28 cellular contexts compared by ENCODE assay signal in genomic region chr3:5473471-5473870, GRCh38.
DNase-seq lines count a peak whose midpoint lies in the region; ATAC-seq, FAIRE-seq and TF ChIP-seq lines count a peak whose summit lies in the region.
"Had no signal": no experiment of that assay in that cellular context is flagged by ENCODE, and none has a peak within 500 bp of the region (broad histone marks: within the 10 kb centered on the region; RNA-seq: fewer than 3 reads in every experiment).

No MANE protein-coding gene starts in this region.

- ATAC-seq in GM18870 (IDR thresholded peaks at IDR 0.05; ENCODE audit: unreplicated experiment) (peak; percentile 53), HG02588 (IDR thresholded peaks at IDR 0.05; ENCODE audit: unreplicated experiment) (peak; percentile 51), HG03159 (IDR thresholded peaks at IDR 0.05; ENCODE audit: unreplicated experiment) (peak; percentile 41)
- ATAC-seq: GM12878, GM23338, HepG2, PC-3, SK-N-SH treated with all-trans-retinoic acid at 6 μM for 48 hours, T-helper 17 cell had no signal

- TF ChIP-seq POLR2A in GM12892 (IDR thresholded peaks at IDR 0.05; ENCODE audit: low read depth, low read length) = no peak

- peak; percentile 5 for FAIRE-seq in GM12892 (lab: Jason Lieb, UNC)
- FAIRE-seq: G401.6, GM12878, HepG2 had no signal

- DNase-seq in GM12892 (ENCODE audit: insufficient read length) = no peak
- no peak for DNase-seq in stimulated activated naive CD4-positive, alpha-beta T cell (lab: John Stamatoyannopoulos, UW)
- DNase-seq in activated T-cell treated with anti-CD3 and anti-CD28 coated beads for 4 hours = no peak
- no peak for DNase-seq in LoVo (ENCODE audit: low spot score)
- no peak for DNase-seq in ecto neural progenitor cell (ENCODE audit: low spot score)
- DNase-seq: CD4-positive, alpha-beta T cell; H9; HFFc6; Karpas-422; NCI-H1092 treated with DMSO at 0.1 percent for 48 hours; NCI-H1436; NCI-H187; NCI-H446 treated with DMSO at 0.1 percent for 48 hours; NCI-H526; NCI-H82; NK-92 treated with Interleukin-12 subunit alpha and Interleukin-12 subunit beta, amount 100 ng/mL, for 24 hours; PC-3; SJCRH30; T-helper 17 cell; T1000 had no signal
